ENCODE assay signal across 9 cellular contexts in genomic region chr1:197519741-197520334, GRCh38.
DNase-seq lines count a peak whose midpoint lies in the region; ATAC-seq, FAIRE-seq and TF ChIP-seq lines count a peak whose summit lies in the region.
"Had no signal": no experiment of that assay in that cellular context is flagged by ENCODE, and none has a peak within 500 bp of the region (broad histone marks: within the 10 kb centered on the region; RNA-seq: fewer than 3 reads in every experiment).

No MANE protein-coding gene starts in this region.

- no peak for ATAC-seq in PC-3
- ATAC-seq in HG02870 (IDR thresholded peaks at IDR 0.05; ENCODE audit: unreplicated experiment) = no peak

- H3K4me2 ChIP-seq in PC-3 (ENCODE audit: low read length) = no peak overlapping the region

- no peak overlapping the region for H2AFZ ChIP-seq in PC-3 (ENCODE audit: low read length)

- FAIRE-seq in GM19239 (lab: Jason Lieb, UNC) = peak; percentile 61

- H3K9me3 ChIP-seq in PC-3 (ENCODE audit: low read length) = no peaks in the 10 kb centered on the region
- H3K9me3 ChIP-seq: sigmoid colon had no signal

- H3K9ac ChIP-seq in PC-3 (ENCODE audit: low read length) = no peak overlapping the region

- peak; percentile 24 for DNase-seq in AG20443 (ENCODE audit: low spot score)
- DNase-seq in GM19239 (ENCODE audit: insufficient read length, low spot score) = no peak
- peak; percentile 36 for DNase-seq in PC-3
- DNase-seq in fibroblast of villous mesenchyme (ENCODE audit: low read depth) = peak; percentile 8
- DNase-seq in activated T-cell treated with anti-CD3 and anti-CD28 coated beads, Interleukin-2, amount 50 U/mL, for 1 hour = no peak
- DNase-seq in ecto neural progenitor cell (ENCODE audit: low spot score) = no peak
- DNase-seq in activated T-helper 2 cell treated with anti-CD3 and anti-CD28 coated beads, Interferon-gamma antibody, Interleukin-2, Interleukin-4, amounts not matched to agents 10 μg/mL and 5 μg/mL and 100 μg/mL, durations not matched to agents 14 hours and 24 hours and 36 hours (ENCODE audit: low spot score) = no peak
- DNase-seq: sigmoid colon had no signal

- no peak overlapping the region for H3K4me3 Mint-ChIP-seq in activated T-helper 2 cell treated with anti-CD3 and anti-CD28 coated beads, Interferon-gamma antibody, Interleukin-2, Interleukin-4, amounts not matched to agents 10 μg/mL and 5 μg/mL and 100 μg/mL, durations not matched to agents 14 hours and 24 hours and 36 hours (ENCODE audit: low read depth)

- H4K20me1 ChIP-seq in PC-3 (ENCODE audit: low read length) = no peaks in the 10 kb centered on the region

- peak; percentile 53; the same call in 1 of the 2 replicates for TF ChIP-seq CTCF in PC-3 (conservative IDR thresholded peaks at IDR 0.05; ENCODE audit: low read depth, low read length)
- TF ChIP-seq CTCF in fibroblast of villous mesenchyme (IDR thresholded peaks at IDR 0.05; ENCODE audit: insufficient read depth, low read depth, low read length) = peak; percentile 50

- CTCF ChIA-PET in PC-3 (lab: Charles Lee) = interaction anchor here (0.7 to 1.0 kb wide), 3 partner anchors 120 to 396 kb away, joined by 3 to 11 read pairs (median 3); no protein-coding TSS in a partner anchor

- no peak overlapping the region for H3K27ac ChIP-seq in PC-3 (ENCODE audit: low read length)
- H3K27ac ChIP-seq: sigmoid colon had no signal

- BruUV-seq in PC-3 (replicated peaks; lab: Mats Ljungman, UMichigan) = no TSS peak

- H3K79me2 ChIP-seq in PC-3 (ENCODE audit: low read length) = no peaks in the 10 kb centered on the region

- no peak overlapping the region for H3K27ac Mint-ChIP-seq in activated T-helper 2 cell treated with anti-CD3 and anti-CD28 coated beads, Interferon-gamma antibody, Interleukin-2, Interleukin-4, amounts not matched to agents 10 μg/mL and 5 μg/mL and 100 μg/mL, durations not matched to agents 14 hours and 24 hours and 36 hours

- H3K36me3 Mint-ChIP-seq in activated T-helper 2 cell treated with anti-CD3 and anti-CD28 coated beads, Interferon-gamma antibody, Interleukin-2, Interleukin-4, amounts not matched to agents 10 μg/mL and 5 μg/mL and 100 μg/mL, durations not matched to agents 14 hours and 24 hours and 36 hours (ENCODE audit: low read depth) = no peaks in the 10 kb centered on the region

- H3K4me3 ChIP-seq in PC-3 (ENCODE audit: low read length) (no peak overlapping the region), fibroblast of villous mesenchyme (ENCODE audit: low read depth, low read length) (no peak overlapping the region)
- H3K4me3 ChIP-seq: sigmoid colon had no signal

- H3K9me2 ChIP-seq in PC-3 (replicated peaks; ENCODE audit: low read length) = no peaks in the 10 kb centered on the region

- no peaks in the 10 kb centered on the region for H3K9me3 Mint-ChIP-seq in activated T-helper 2 cell treated with anti-CD3 and anti-CD28 coated beads, Interferon-gamma antibody, Interleukin-2, Interleukin-4, amounts not matched to agents 10 μg/mL and 5 μg/mL and 100 μg/mL, durations not matched to agents 14 hours and 24 hours and 36 hours

- H3K27me3 ChIP-seq in PC-3 (ENCODE audit: low read length) = no peaks in the 10 kb centered on the region
- H3K27me3 ChIP-seq: sigmoid colon had no signal

- peaks cover 5% of the 10 kb centered on the region for H3K4me1 Mint-ChIP-seq in activated T-helper 2 cell treated with anti-CD3 and anti-CD28 coated beads, Interferon-gamma antibody, Interleukin-2, Interleukin-4, amounts not matched to agents 10 μg/mL and 5 μg/mL and 100 μg/mL, durations not matched to agents 14 hours and 24 hours and 36 hours (ENCODE audit: low read depth)

- POLR2A ChIA-PET in PC-3 (lab: Charles Lee; ENCODE audit: unreplicated experiment) = no interaction called here

- H3K27me3 Mint-ChIP-seq in activated T-helper 2 cell treated with anti-CD3 and anti-CD28 coated beads, Interferon-gamma antibody, Interleukin-2, Interleukin-4, amounts not matched to agents 10 μg/mL and 5 μg/mL and 100 μg/mL, durations not matched to agents 14 hours and 24 hours and 36 hours (ENCODE audit: low read depth) = no peaks in the 10 kb centered on the region

- H3K4me1 ChIP-seq in PC-3 (ENCODE audit: insufficient read depth, low read length) = no peaks in the 10 kb centered on the region
- H3K4me1 ChIP-seq: sigmoid colon had no signal

- H3F3A ChIP-seq in PC-3 (ENCODE audit: low read length, unreplicated experiment) = no peaks in the 10 kb centered on the region

- intact Hi-C loops in PC-3 (cut with micrococcal nuclease) = loop anchor here (2.0 to 10.0 kb wide), 2 partner anchors 119 to 945 kb away; no protein-coding TSS in a partner anchor
- intact Hi-C loops in activated T-helper 2 cell treated with anti-CD3 and anti-CD28 coated beads, Interferon-gamma antibody, Interleukin-2, Interleukin-4, amounts not matched to agents 10 μg/mL and 5 μg/mL and 100 μg/mL, durations not matched to agents 14 hours and 24 hours and 36 hours (cut with micrococcal nuclease) = loop anchor here (2.0 to 10.0 kb wide), 3 partner anchors 349 to 635 kb away; partner anchors contain the start of gene NEK7

- no peaks in the 10 kb centered on the region for H3K36me3 ChIP-seq in PC-3 (ENCODE audit: low read depth, low read length)
- H3K36me3 ChIP-seq: sigmoid colon had no signal

Comparison
In these comparisons a context has a peak if more than half of its experiments do, and no peak if none do; other contexts are left out.
1. DNase-seq: peak in AG20443 (single experiment), PC-3 (single experiment) and fibroblast of villous mesenchyme (single experiment); none in GM19239 (single experiment), activated T-cell treated with anti-CD3 and anti-CD28 coated beads, Interleukin-2, amount 50 U/mL, for 1 hour (single experiment), ecto neural progenitor cell (single experiment) and activated T-helper 2 cell treated with anti-CD3 and anti-CD28 coated beads, Interferon-gamma antibody, Interleukin-2, Interleukin-4, amounts not matched to agents 10 μg/mL and 5 μg/mL and 100 μg/mL, durations not matched to agents 14 hours and 24 hours and 36 hours (single experiment).